ENCODE assay signal across 1 cellular context in genomic region chr4:104591505-104591904, GRCh38.
TF ChIP-seq lines count a peak whose summit lies in the region.

No MANE protein-coding gene starts in this region.

TF ChIP-seq in GM12878, 131 proteins besides CTCF, POLR2A, EP300 and RAD21 (continued from another document):
- TF ChIP-seq ZNF687 (IDR thresholded peaks at IDR 0.05) (no peak), STAT3 (IDR thresholded peaks at IDR 0.05; ENCODE audit: low read depth, low read length) (no peak), SUZ12 (IDR thresholded peaks at IDR 0.05; ENCODE audit: unreplicated experiment) (no peak), IKZF1 (conservative IDR thresholded peaks at IDR 0.05) (no peak), ZNF24 (IDR thresholded peaks at IDR 0.05) (no peak), MYC (IDR thresholded peaks at IDR 0.05; ENCODE audit: insufficient read depth, insufficient read length, insufficient replicate concordance, low read length, severe bottlenecking) (no peak), ZNF217 (IDR thresholded peaks at IDR 0.05) (no peak), SKIL (IDR thresholded peaks at IDR 0.05; ENCODE audit: low read depth, poor library complexity, severe bottlenecking) (no peak), CBFB (IDR thresholded peaks at IDR 0.05; ENCODE audit: low read depth) (no peak)
